Comparison of ENCODE assay signal across 1 cellular context in the genomic region with DNA sequence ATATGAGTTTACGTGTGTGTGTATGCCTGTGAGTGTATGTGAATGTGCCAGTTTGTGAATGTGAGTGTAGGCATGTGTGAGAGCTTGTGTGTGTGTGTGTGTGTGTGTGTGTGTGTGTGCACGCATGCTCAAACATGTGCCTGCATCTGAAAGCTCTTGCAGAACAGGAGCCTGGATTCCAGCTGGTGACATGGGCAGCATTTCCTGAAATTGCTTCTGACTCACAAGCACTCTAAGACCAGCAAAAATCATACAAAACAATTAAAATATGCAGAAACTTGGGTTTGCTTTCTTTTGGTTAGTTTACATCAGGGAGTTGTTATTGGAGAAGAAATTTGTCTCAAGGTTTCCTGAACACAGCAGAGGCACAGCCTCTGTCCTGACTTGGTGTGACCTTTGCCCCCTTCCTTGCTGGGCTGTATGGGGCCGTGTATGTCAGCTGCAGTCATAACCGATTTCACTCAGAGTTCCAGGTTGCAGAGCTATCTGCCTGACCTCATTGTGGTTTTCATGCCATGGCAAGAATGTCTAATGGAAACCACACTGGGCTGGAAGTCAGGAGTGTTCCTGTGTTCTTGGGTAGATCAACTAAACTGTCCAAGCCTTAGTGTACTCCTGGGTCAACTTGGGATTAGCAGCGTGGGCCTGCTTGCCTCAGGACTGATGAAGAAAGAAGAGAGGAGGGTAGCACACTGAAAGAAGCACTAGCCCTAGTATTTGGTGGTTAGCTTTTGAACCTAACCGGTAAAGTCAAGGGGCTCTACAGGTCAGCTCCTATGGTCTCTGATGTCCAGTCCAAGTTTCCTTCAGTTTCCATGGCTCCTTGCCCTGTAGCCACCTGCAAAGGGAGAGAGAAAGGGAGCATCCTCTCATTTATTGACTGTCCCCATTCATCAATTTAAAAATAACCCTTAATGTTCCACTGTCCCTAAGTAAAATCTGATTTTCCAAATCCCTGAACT.
A peak's percentile ranks its signal among the peaks of the same experiment; 100 is the strongest.
TF ChIP-seq lines count a peak whose summit lies in the region.

No MANE protein-coding gene starts in this region.

TF ChIP-seq in SK-N-SH, 30 proteins besides CTCF, POLR2A, EP300 and RAD21 (continued from another document):
- TF ChIP-seq, protein P1, sequence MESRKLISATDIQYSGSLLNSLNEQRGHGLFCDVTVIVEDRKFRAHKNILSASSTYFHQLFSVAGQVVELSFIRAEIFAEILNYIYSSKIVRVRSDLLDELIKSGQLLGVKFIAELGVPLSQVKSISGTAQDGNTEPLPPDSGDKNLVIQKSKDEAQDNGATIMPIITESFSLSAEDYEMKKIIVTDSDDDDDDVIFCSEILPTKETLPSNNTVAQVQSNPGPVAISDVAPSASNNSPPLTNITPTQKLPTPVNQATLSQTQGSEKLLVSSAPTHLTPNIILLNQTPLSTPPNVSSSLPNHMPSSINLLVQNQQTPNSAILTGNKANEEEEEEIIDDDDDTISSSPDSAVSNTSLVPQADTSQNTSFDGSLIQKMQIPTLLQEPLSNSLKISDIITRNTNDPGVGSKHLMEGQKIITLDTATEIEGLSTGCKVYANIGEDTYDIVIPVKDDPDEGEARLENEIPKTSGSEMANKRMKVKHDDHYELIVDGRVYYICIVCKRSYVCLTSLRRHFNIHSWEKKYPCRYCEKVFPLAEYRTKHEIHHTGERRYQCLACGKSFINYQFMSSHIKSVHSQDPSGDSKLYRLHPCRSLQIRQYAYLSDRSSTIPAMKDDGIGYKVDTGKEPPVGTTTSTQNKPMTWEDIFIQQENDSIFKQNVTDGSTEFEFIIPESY (IDR thresholded peaks at IDR 0.05; ENCODE audit: borderline replicate concordance, low read depth), result peak; percentile 74; the same call in 1 of the 2 replicates
- TF ChIP-seq NRF1 (IDR thresholded peaks at IDR 0.05; ENCODE audit: low read depth, low read length) (no peak), GABPA (IDR thresholded peaks at IDR 0.05; ENCODE audit: low read depth) (no peak), JUND (IDR thresholded peaks at IDR 0.05) (peak; percentile 87), MEF2A (IDR thresholded peaks at IDR 0.05; ENCODE audit: borderline replicate concordance, low read depth) (0 out of 2 replicates have a peak, but pooled peaks have one; percentile 53), YY1 (IDR thresholded peaks at IDR 0.05; ENCODE audit: low read depth) (no peak), TEAD4 (IDR thresholded peaks at IDR 0.05; ENCODE audit: borderline replicate concordance, insufficient read depth) (peak; percentile 99), TAF1 (IDR thresholded peaks at IDR 0.05; ENCODE audit: borderline replicate concordance, low read depth, low read length) (peak; percentile 16; the same call in 1 of the 2 replicates), EZH2phosphoT487 (IDR thresholded peaks at IDR 0.05; ENCODE audit: borderline replicate concordance, low read depth) (no peak), POLR2AphosphoS5 (IDR thresholded peaks at IDR 0.05; ENCODE audit: low read depth, low read length) (peak; percentile 80; the same call in 1 of the 2 replicates), SMC3 (IDR thresholded peaks at IDR 0.05; ENCODE audit: low read depth, low read length) (no peak), RFX5 (IDR thresholded peaks at IDR 0.05; ENCODE audit: low read length) (no peak), SIN3A (IDR thresholded peaks at IDR 0.05; ENCODE audit: borderline replicate concordance, low read depth, low read length) (0 out of 2 replicates have a peak, but pooled peaks have one; percentile 69), RXRA (IDR thresholded peaks at IDR 0.05; ENCODE audit: borderline replicate concordance, low read depth) (peak; percentile 99), MXI1 (IDR thresholded peaks at IDR 0.05; ENCODE audit: low read depth, low read length) (no peak), RCOR1 (IDR thresholded peaks at IDR 0.05; ENCODE audit: low read length) (no peak), FOSL2 (IDR thresholded peaks at IDR 0.05; ENCODE audit: borderline replicate concordance, low read depth) (peak; percentile 55)
- TF ChIP-seq, protein P2, sequence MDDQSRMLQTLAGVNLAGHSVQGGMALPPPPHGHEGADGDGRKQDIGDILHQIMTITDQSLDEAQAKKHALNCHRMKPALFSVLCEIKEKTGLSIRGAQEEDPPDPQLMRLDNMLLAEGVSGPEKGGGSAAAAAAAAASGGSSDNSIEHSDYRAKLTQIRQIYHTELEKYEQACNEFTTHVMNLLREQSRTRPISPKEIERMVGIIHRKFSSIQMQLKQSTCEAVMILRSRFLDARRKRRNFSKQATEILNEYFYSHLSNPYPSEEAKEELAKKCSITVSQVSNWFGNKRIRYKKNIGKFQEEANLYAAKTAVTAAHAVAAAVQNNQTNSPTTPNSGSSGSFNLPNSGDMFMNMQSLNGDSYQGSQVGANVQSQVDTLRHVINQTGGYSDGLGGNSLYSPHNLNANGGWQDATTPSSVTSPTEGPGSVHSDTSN (IDR thresholded peaks at IDR 0.05), result peak; percentile 96
- TF ChIP-seq, protein P3, sequence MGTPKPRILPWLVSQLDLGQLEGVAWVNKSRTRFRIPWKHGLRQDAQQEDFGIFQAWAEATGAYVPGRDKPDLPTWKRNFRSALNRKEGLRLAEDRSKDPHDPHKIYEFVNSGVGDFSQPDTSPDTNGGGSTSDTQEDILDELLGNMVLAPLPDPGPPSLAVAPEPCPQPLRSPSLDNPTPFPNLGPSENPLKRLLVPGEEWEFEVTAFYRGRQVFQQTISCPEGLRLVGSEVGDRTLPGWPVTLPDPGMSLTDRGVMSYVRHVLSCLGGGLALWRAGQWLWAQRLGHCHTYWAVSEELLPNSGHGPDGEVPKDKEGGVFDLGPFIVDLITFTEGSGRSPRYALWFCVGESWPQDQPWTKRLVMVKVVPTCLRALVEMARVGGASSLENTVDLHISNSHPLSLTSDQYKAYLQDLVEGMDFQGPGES (IDR thresholded peaks at IDR 0.05; ENCODE audit: low read depth, low read length), result no peak
- TF ChIP-seq, protein P4, sequence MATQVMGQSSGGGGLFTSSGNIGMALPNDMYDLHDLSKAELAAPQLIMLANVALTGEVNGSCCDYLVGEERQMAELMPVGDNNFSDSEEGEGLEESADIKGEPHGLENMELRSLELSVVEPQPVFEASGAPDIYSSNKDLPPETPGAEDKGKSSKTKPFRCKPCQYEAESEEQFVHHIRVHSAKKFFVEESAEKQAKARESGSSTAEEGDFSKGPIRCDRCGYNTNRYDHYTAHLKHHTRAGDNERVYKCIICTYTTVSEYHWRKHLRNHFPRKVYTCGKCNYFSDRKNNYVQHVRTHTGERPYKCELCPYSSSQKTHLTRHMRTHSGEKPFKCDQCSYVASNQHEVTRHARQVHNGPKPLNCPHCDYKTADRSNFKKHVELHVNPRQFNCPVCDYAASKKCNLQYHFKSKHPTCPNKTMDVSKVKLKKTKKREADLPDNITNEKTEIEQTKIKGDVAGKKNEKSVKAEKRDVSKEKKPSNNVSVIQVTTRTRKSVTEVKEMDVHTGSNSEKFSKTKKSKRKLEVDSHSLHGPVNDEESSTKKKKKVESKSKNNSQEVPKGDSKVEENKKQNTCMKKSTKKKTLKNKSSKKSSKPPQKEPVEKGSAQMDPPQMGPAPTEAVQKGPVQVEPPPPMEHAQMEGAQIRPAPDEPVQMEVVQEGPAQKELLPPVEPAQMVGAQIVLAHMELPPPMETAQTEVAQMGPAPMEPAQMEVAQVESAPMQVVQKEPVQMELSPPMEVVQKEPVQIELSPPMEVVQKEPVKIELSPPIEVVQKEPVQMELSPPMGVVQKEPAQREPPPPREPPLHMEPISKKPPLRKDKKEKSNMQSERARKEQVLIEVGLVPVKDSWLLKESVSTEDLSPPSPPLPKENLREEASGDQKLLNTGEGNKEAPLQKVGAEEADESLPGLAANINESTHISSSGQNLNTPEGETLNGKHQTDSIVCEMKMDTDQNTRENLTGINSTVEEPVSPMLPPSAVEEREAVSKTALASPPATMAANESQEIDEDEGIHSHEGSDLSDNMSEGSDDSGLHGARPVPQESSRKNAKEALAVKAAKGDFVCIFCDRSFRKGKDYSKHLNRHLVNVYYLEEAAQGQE (IDR thresholded peaks at IDR 0.05; ENCODE audit: low read depth, low read length), result peak; percentile 60; the same call in 1 of the 2 replicates
